ENCODE assay signal across 12 cellular contexts in genomic region chr17:10034719-10035475, GRCh38.
DNase-seq lines count a peak whose midpoint lies in the region; ATAC-seq, FAIRE-seq and TF ChIP-seq lines count a peak whose summit lies in the region.
"Had no signal": no experiment of that assay in that cellular context is flagged by ENCODE, and none has a peak within 500 bp of the region (broad histone marks: within the 10 kb centered on the region; RNA-seq: fewer than 3 reads in every experiment).

No MANE protein-coding gene starts in this region.

- H3K9me3 ChIP-seq in astrocyte (ENCODE audit: insufficient read depth, low read depth, low read length): no peaks in the 10 kb centered on the region
- no peaks in the 10 kb centered on the region for H3K9me3 ChIP-seq in right atrium auricular region
- H3K9me3 ChIP-seq in upper lobe of left lung: no peaks in the 10 kb centered on the region

- no peaks in the 10 kb centered on the region for H3K36me3 Mint-ChIP-seq in astrocyte (ENCODE audit: low read depth, unreplicated experiment)
- H3K36me3 Mint-ChIP-seq: mesothelial cell of epicardium had no signal

- DNase-seq in astrocyte (ENCODE audit: low read depth): no peak
- no peak for DNase-seq in right atrium auricular region (ENCODE audit: low spot score)
- DNase-seq in posterior vena cava (ENCODE audit: low spot score): peak; percentile 65
- DNase-seq in upper lobe of left lung: no peak
- DNase-seq in GM13976 (ENCODE audit: low spot score): no peak
- DNase-seq: DMS153, NCI-H1694, NCI-H510A had no signal

- intact Hi-C loops in posterior vena cava (cut with DNase I): no loop called here

- peak overlapping the region; percentile 5 for H3K27ac Mint-ChIP-seq in astrocyte (ENCODE audit: unreplicated experiment)
- H3K27ac Mint-ChIP-seq: activated T-helper 2 cell treated with anti-CD3 and anti-CD28 coated beads, Interferon-gamma antibody, Interleukin-2, Interleukin-4, amounts not matched to agents 10 μg/mL and 5 μg/mL and 100 μg/mL, durations not matched to agents 14 hours and 24 hours and 36 hours; mesothelial cell of epicardium had no signal

- FAIRE-seq in astrocyte (lab: Jason Lieb, UNC): no peak

- TF ChIP-seq POLR2A in upper lobe of left lung (IDR thresholded peaks at IDR 0.05): no peak

- H3K27me3 ChIP-seq in astrocyte (ENCODE audit: insufficient read depth, low read length): no peaks in the 10 kb centered on the region
- no peaks in the 10 kb centered on the region for H3K27me3 ChIP-seq in right atrium auricular region
- no peaks in the 10 kb centered on the region for H3K27me3 ChIP-seq in upper lobe of left lung

- peaks cover 2% of the 10 kb centered on the region for H3K27me3 Mint-ChIP-seq in astrocyte (ENCODE audit: low read depth, unreplicated experiment)

- H3K9ac ChIP-seq in astrocyte (ENCODE audit: low read length): no peak overlapping the region

- peaks cover 10% of the 10 kb centered on the region for H3K4me1 Mint-ChIP-seq in astrocyte (ENCODE audit: low read depth, unreplicated experiment)

- H4K20me1 ChIP-seq in astrocyte (ENCODE audit: insufficient read depth, low read length): no peaks in the 10 kb centered on the region

- H3K79me2 ChIP-seq in astrocyte (ENCODE audit: insufficient read depth, low read length): no peaks in the 10 kb centered on the region

- no peaks in the 10 kb centered on the region for H3K4me1 ChIP-seq in astrocyte (ENCODE audit: insufficient read depth, low read length)
- H3K4me1 ChIP-seq in right atrium auricular region: peaks cover 0 to 41% of the 10 kb centered on the region in 2 donors
- H3K4me1 ChIP-seq in upper lobe of left lung: peaks cover 0 to 35% (median 20%) of the 10 kb centered on the region in 4 donors

- H2AFZ ChIP-seq in astrocyte (ENCODE audit: low read depth, low read length): no peak overlapping the region

- in situ Hi-C loops in GM13976 (cut with MboI; ENCODE audit: low sequenced_read_pairs, unreplicated experiment): no loop called here

- WGBS in upper lobe of left lung, 2 donors: 68 to 83% methylated on average over 13 to 15 of the region's 15 CpGs

- H3K4me3 ChIP-seq in astrocyte (ENCODE audit: insufficient read depth, low read depth, low read length): no peak overlapping the region
- H3K4me3 ChIP-seq in right atrium auricular region: peak overlapping the region; percentile 49 to 51
- peak overlapping the region in 1 of 4 donors; percentile 22 for H3K4me3 ChIP-seq in upper lobe of left lung

- no peak overlapping the region for H3K4me2 ChIP-seq in astrocyte (ENCODE audit: low read length)

- no peak overlapping the region for H3K4me3 Mint-ChIP-seq in astrocyte (ENCODE audit: unreplicated experiment)
- H3K4me3 Mint-ChIP-seq: mesothelial cell of epicardium had no signal

- TF ChIP-seq CTCF in astrocyte (IDR thresholded peaks at IDR 0.05; ENCODE audit: insufficient read depth, low read depth, low read length) (no peak), right atrium auricular region (IDR thresholded peaks at IDR 0.05) (no peak), upper lobe of left lung (IDR thresholded peaks at IDR 0.05) (no peak), GM13976 (IDR thresholded peaks at IDR 0.05; ENCODE audit: borderline replicate concordance, control extremely low read depth, extremely low read depth, insufficient read depth, missing control alignments) (no peak)

- H3K36me3 ChIP-seq in astrocyte (ENCODE audit: insufficient read depth, low read length) (no peaks in the 10 kb centered on the region), right atrium auricular region (peaks cover 13% of the 10 kb centered on the region), upper lobe of left lung (no peaks in the 10 kb centered on the region)

- ATAC-seq in upper lobe of left lung (ENCODE audit: low FRiP score in 2 of 2) (no peak), GM21529 (IDR thresholded peaks at IDR 0.05; ENCODE audit: unreplicated experiment) (no peak), HG02623 (IDR thresholded peaks at IDR 0.05; ENCODE audit: unreplicated experiment) (no peak)

- no peak for TF ChIP-seq EP300 in upper lobe of left lung (IDR thresholded peaks at IDR 0.05)

- no peaks in the 10 kb centered on the region for H3K9me3 Mint-ChIP-seq in astrocyte (ENCODE audit: unreplicated experiment)
- H3K9me3 Mint-ChIP-seq: activated T-helper 2 cell treated with anti-CD3 and anti-CD28 coated beads, Interferon-gamma antibody, Interleukin-2, Interleukin-4, amounts not matched to agents 10 μg/mL and 5 μg/mL and 100 μg/mL, durations not matched to agents 14 hours and 24 hours and 36 hours; mesothelial cell of epicardium had no signal

- H3K27ac ChIP-seq in astrocyte (ENCODE audit: low read depth, low read length): no peak overlapping the region
- H3K27ac ChIP-seq in right atrium auricular region: peak overlapping the region; percentile 75 to 90
- peak overlapping the region; percentile 65 to 81 (median 76) for H3K27ac ChIP-seq in upper lobe of left lung
